ENCODE assay signal across 15 cellular contexts in the genomic region with DNA sequence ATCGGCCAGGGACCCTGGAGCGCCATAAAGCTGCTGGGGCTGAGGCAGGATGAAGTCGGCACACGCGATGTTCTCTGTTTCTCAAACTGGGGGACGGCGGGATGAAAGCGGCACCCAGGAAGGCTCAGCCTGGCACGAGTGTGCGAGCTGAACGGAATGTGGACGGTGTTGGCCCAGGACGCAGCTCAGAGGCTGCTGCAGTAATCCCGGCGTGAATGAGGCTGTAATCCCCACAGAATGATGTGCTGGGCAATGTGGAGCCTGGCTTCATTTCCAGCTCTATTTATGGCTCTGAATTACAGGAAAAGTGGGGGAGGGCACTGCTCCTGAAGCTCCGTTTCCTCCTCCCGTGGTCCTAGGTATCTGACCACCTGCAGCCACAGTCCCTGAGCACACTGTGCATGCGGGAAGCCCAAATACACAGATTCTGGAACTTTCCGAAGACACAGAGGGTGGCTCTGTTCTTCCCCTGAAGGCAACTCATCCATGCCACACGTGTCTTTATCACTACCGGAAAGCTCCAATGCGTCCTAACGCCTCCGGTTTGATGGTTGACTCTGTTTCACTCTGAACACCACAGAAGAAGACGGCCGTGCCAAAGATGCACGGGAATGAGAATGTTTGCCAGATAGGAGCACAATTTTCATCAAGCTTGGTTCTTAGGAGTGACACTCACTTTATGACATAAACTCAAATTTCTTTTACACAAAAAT. TPM values are rescaled to one million over a fixed set of nuclear protein-coding genes. Genes with fewer than 3 reads are reported as not detected.
A peak's percentile ranks its signal among the peaks of the same experiment; 100 is the strongest.
DNase-seq lines count a peak whose midpoint lies in the region; ATAC-seq and TF ChIP-seq lines count a peak whose summit lies in the region.
"Had no signal": no experiment of that assay in that cellular context is flagged by ENCODE, and none has a peak within 500 bp of the region (broad histone marks: within the 10 kb centered on the region; RNA-seq: fewer than 3 reads in every experiment).

No MANE protein-coding gene starts in this region.

- no peaks in the 10 kb centered on the region for H3K79me1 ChIP-seq in mesendoderm (ENCODE audit: low read length)

- peak overlapping the region; percentile 25 for H2AK5ac ChIP-seq in mesendoderm (ENCODE audit: low read length)

- no peak overlapping the region for H3K18ac ChIP-seq in mesendoderm (ENCODE audit: low read length)

- no peak overlapping the region for H3K4ac ChIP-seq in mesendoderm (ENCODE audit: low read depth, low read length)

- H3K9ac ChIP-seq in mesendoderm (ENCODE audit: low read length) = no peak overlapping the region

- in situ Hi-C loops in HAP-1 (cut with MboI; ENCODE audit: low sequenced_read_pairs) = no loop called here

- H2BK15ac ChIP-seq in mesendoderm (replicated peaks; ENCODE audit: low read depth) = no peak overlapping the region

- peaks cover 34% of the 10 kb centered on the region for H3K4me1 Mint-ChIP-seq in glutamatergic neuron (ENCODE audit: low read depth, unreplicated experiment)

- no peaks in the 10 kb centered on the region for H3K4me1 ChIP-seq in mesendoderm (ENCODE audit: control insufficient read depth, low read depth, low read length)
- H3K4me1 ChIP-seq in thyroid gland = peaks cover 8 to 10% of the 10 kb centered on the region in 2 donors
- H3K4me1 ChIP-seq in HAP-1 = no peaks in the 10 kb centered on the region

- no peak overlapping the region for H4K8ac ChIP-seq in mesendoderm (ENCODE audit: low read depth, low read length)

- no peaks in the 10 kb centered on the region for H3K9me3 ChIP-seq in thyroid gland
- no peaks in the 10 kb centered on the region for H3K9me3 ChIP-seq in HAP-1

- H3K56ac ChIP-seq in mesendoderm (ENCODE audit: low read length) = peak overlapping the region; percentile 47

- no peak overlapping the region for H4K5ac ChIP-seq in mesendoderm (ENCODE audit: low read length)

- no peak overlapping the region for H3K23ac ChIP-seq in mesendoderm (ENCODE audit: low read length)

- peak overlapping the region; percentile 49 for H3K27ac Mint-ChIP-seq in glutamatergic neuron (ENCODE audit: unreplicated experiment)
- H3K27ac Mint-ChIP-seq: memory B cell had no signal

- intact Hi-C loops in thyroid gland (cut with DNase I) = no loop called here

- no peak overlapping the region for H2BK120ac ChIP-seq in mesendoderm (ENCODE audit: low read depth, low read length)

- H3K27ac ChIP-seq in mesendoderm (ENCODE audit: low read depth, low read length) (no peak overlapping the region), thyroid gland (peak overlapping the region; percentile 18 to 67 (median 64))

- no CpG with 5 or more reads among the region's 27 CpGs for WGBS in mesendoderm (ENCODE audit: extremely low coverage, insufficient coverage, low lambda C conversion rate)
- 85 to 86% methylated on average over 27 of the region's 27 CpGs for WGBS in thyroid gland, 2 donors

- H3K4me3 Mint-ChIP-seq in glutamatergic neuron (ENCODE audit: unreplicated experiment) = no peak overlapping the region
- H3K4me3 Mint-ChIP-seq: IgD-negative memory B cell, memory B cell had no signal

- no peaks in the 10 kb centered on the region for H3K36me3 ChIP-seq in mesendoderm (ENCODE audit: control insufficient read depth, insufficient read depth, low read length)
- H3K36me3 ChIP-seq in thyroid gland = no peaks in the 10 kb centered on the region
- H3K36me3 ChIP-seq in HAP-1 (replicated peaks) = no peaks in the 10 kb centered on the region

- H3K27me3 ChIP-seq in mesendoderm (ENCODE audit: insufficient read depth, low read length, poor library complexity) (no peaks in the 10 kb centered on the region), thyroid gland (no peaks in the 10 kb centered on the region), HAP-1 (ENCODE audit: low read depth) (no peaks in the 10 kb centered on the region)
- H3K27me3 ChIP-seq: dorsolateral prefrontal cortex had no signal

- ATAC-seq in HG02642 (IDR thresholded peaks at IDR 0.05; ENCODE audit: poor library complexity, unreplicated experiment) (no peak), GM21737 (IDR thresholded peaks at IDR 0.05; ENCODE audit: unreplicated experiment) (no peak)

- peak; percentile 24 for DNase-seq in NCI-H82 (lab: John Stamatoyannopoulos, UW)
- no peak for DNase-seq in NCI-H82 treated with DMSO at 0.1 percent for 48 hours (lab: John Stamatoyannopoulos, UW; ENCODE audit: unreplicated experiment)
- no peak for DNase-seq in glutamatergic neuron
- no peak for DNase-seq in mesendoderm
- no peak for DNase-seq in thyroid gland
- DNase-seq in HAP-1 (ENCODE audit: low spot score in 2 of 2) = no peak
- DNase-seq: C1 segment of cervical spinal cord, dorsolateral prefrontal cortex, NCI-H2081 treated with DMSO at 0.1 percent for 48 hours, RPMI8226, SW 1271 had no signal

- no peaks in the 10 kb centered on the region for H3K79me2 ChIP-seq in mesendoderm (ENCODE audit: control insufficient read depth, insufficient read depth, low read length)

- TF ChIP-seq POLR2A in thyroid gland (IDR thresholded peaks at IDR 0.05) = no peak

- no peak overlapping the region for H2BK5ac ChIP-seq in mesendoderm (ENCODE audit: low read length)

- H3K9me3 Mint-ChIP-seq in glutamatergic neuron (ENCODE audit: unreplicated experiment) = peaks cover 9% of the 10 kb centered on the region
- H3K9me3 Mint-ChIP-seq: memory B cell had no signal

- TF ChIP-seq CTCF in glutamatergic neuron (IDR thresholded peaks at IDR 0.05; ENCODE audit: partially characterized antibody, unreplicated experiment) (no peak), thyroid gland (IDR thresholded peaks at IDR 0.05) (no peak)

- no peak overlapping the region for H3K4me2 ChIP-seq in mesendoderm (ENCODE audit: low read length)

- no peaks in the 10 kb centered on the region for H3K27me3 Mint-ChIP-seq in glutamatergic neuron (ENCODE audit: unreplicated experiment)
- H3K27me3 Mint-ChIP-seq: IgD-negative memory B cell had no signal

- H3K36me3 Mint-ChIP-seq in glutamatergic neuron (ENCODE audit: unreplicated experiment) = no peaks in the 10 kb centered on the region
- H3K36me3 Mint-ChIP-seq: IgD-negative memory B cell, memory B cell had no signal

- no peak overlapping the region for H3K4me3 ChIP-seq in mesendoderm (ENCODE audit: low read length)
- no peak overlapping the region for H3K4me3 ChIP-seq in thyroid gland (replicated peaks in 1 of 3)
- H3K4me3 ChIP-seq in HAP-1 = no peak overlapping the region

RNA-seq across cellular contexts. Expression of gene KLF6, which starts 37.6 kb away (rescaled TPM):
- total RNA-seq in glutamatergic neuron (ENCODE audit: unreplicated experiment) (88.6 TPM), thyroid gland (100 to 1,000 TPM in 2 of 4 donors, 10 to 100 TPM in 2; 50.4 to 166 (median 103) TPM)
- polyA plus RNA-seq in mesendoderm (2013, experiment 1 of 2) = 36.1 TPM
- polyA plus RNA-seq in mesendoderm (2013, experiment 2 of 2) = 35.3 TPM
